ENCODE assay signal across 14 cellular contexts in genomic region chr12:99960312-99960711, GRCh38. TPM values are rescaled to one million over a fixed set of nuclear protein-coding genes. Genes with fewer than 3 reads are reported as not detected.
DNase-seq lines count a peak whose midpoint lies in the region; TF ChIP-seq lines count a peak whose summit lies in the region.
"Had no signal": no experiment of that assay in that cellular context is flagged by ENCODE, and none has a peak within 500 bp of the region (broad histone marks: within the 10 kb centered on the region; RNA-seq: fewer than 3 reads in every experiment).

No MANE protein-coding gene starts in this region.

- H4K20me1 ChIP-seq in osteoblast (ENCODE audit: insufficient read depth, low read length) = no peaks in the 10 kb centered on the region

- H2AFZ ChIP-seq in osteoblast (ENCODE audit: low read length) = peak overlapping the region; percentile 28

- H3K36me3 ChIP-seq in breast epithelium = no peaks in the 10 kb centered on the region
- H3K36me3 ChIP-seq in osteoblast (ENCODE audit: insufficient read depth, low read length) = no peaks in the 10 kb centered on the region

- H3K4me2 ChIP-seq in osteoblast (ENCODE audit: insufficient read depth, low read length) = peak overlapping the region; percentile 34

- intact Hi-C loops in breast epithelium (cut with DNase I; ENCODE audit: low total_unique reads) = no loop called here

- peak; percentile 90 for DNase-seq in G401 (ENCODE audit: low spot score)
- peak; percentile 62 for DNase-seq in NCI-H2029 treated with DMSO at 0.1 percent for 48 hours (lab: John Stamatoyannopoulos, UW)
- DNase-seq in breast epithelium (ENCODE audit: low spot score in 2 of 2) = no peak
- peak; percentile 80 for DNase-seq in osteoblast (ENCODE audit: insufficient read length, low spot score, missing footprints)
- DNase-seq in NCI-H748 (lab: John Stamatoyannopoulos, UW; ENCODE audit: unreplicated experiment) = no peak
- DNase-seq in stimulated activated CD4-positive, alpha-beta T cell treated with anti-CD3 and anti-CD28 coated beads, Interleukin-1b, Interleukin-23, amount 100 ng/mL, for 48 hours = no peak
- no peak for DNase-seq in OCI-M1 (lab: John Stamatoyannopoulos, UW)
- DNase-seq in activated naive CD4-positive, alpha-beta T cell treated with anti-CD3 and anti-CD28 coated beads, Interleukin-2, amount 50 U/mL, for 16 hours = no peak
- DNase-seq: activated CD4-positive, alpha-beta memory T cell treated with anti-CD3 and anti-CD28 coated beads, Interleukin-2, amount 10 ng/mL, durations not matched to agents 7 days and 5 days; CD8-positive, alpha-beta memory T cell; head of caudate nucleus; left cardiac atrium; NCI-H510A had no signal

- H3K27me3 ChIP-seq in breast epithelium = no peaks in the 10 kb centered on the region
- no peaks in the 10 kb centered on the region for H3K27me3 ChIP-seq in osteoblast (ENCODE audit: insufficient read depth, low read length)

- H3K9me3 ChIP-seq in breast epithelium (no peaks in the 10 kb centered on the region), osteoblast (ENCODE audit: low read depth, low read length) (no peaks in the 10 kb centered on the region)

- TF ChIP-seq CTCF in breast epithelium (IDR thresholded peaks at IDR 0.05) = no peak
- TF ChIP-seq CTCF in osteoblast (IDR thresholded peaks at IDR 0.05; ENCODE audit: extremely low read depth, low read depth, low read length) = no peak

- in situ Hi-C loops in G401 (cut with HindIII; ENCODE audit: low sequenced_read_pairs) = no loop called here

- H3K79me2 ChIP-seq in osteoblast (ENCODE audit: insufficient read depth, low read length) = no peaks in the 10 kb centered on the region

- no peak for TF ChIP-seq POLR2A in breast epithelium (IDR thresholded peaks at IDR 0.05)

- no peaks in the 10 kb centered on the region for H3K4me1 ChIP-seq in breast epithelium
- H3K4me1 ChIP-seq in osteoblast (ENCODE audit: insufficient read depth, low read length) = peaks cover 9% of the 10 kb centered on the region

- H3K27ac ChIP-seq in breast epithelium (peak overlapping the region; percentile 41 to 64), osteoblast (ENCODE audit: low read depth, low read length) (no peak overlapping the region)
- H3K27ac ChIP-seq: HL-60 had no signal

- H3K4me3 ChIP-seq in breast epithelium (no peak overlapping the region), osteoblast (ENCODE audit: insufficient read depth, low read length) (no peak overlapping the region)

RNA-seq across cellular contexts. Expression of gene ANKS1B, which starts 24.4 kb away (rescaled TPM):
- not detected in 2 replicates for total RNA-seq in G401 (2014; rRNA removed; shearing (Covaris generic))
- total RNA-seq in breast epithelium (100 to 1,000 TPM in 1 of 3 donors, 10 to 100 TPM in 2; 16.6 to 115 (median 32.4) TPM), osteoblast (2.2 and 2.4 TPM in 2 replicates)

Comparison
In these comparisons a context has a peak if more than half of its experiments do, and no peak if none do; other contexts are left out.
1. DNase-seq: peak in G401 (single experiment), NCI-H2029 treated with DMSO at 0.1 percent for 48 hours (single experiment) and osteoblast (single experiment); none in breast epithelium (0 of 2), NCI-H748 (single experiment), stimulated activated CD4-positive, alpha-beta T cell treated with anti-CD3 and anti-CD28 coated beads, Interleukin-1b, Interleukin-23, amount 100 ng/mL, for 48 hours (single experiment), OCI-M1 (single experiment) and activated naive CD4-positive, alpha-beta T cell treated with anti-CD3 and anti-CD28 coated beads, Interleukin-2, amount 50 U/mL, for 16 hours (single experiment).